1 cellular context compared by ENCODE assay signal in the genomic region with DNA sequence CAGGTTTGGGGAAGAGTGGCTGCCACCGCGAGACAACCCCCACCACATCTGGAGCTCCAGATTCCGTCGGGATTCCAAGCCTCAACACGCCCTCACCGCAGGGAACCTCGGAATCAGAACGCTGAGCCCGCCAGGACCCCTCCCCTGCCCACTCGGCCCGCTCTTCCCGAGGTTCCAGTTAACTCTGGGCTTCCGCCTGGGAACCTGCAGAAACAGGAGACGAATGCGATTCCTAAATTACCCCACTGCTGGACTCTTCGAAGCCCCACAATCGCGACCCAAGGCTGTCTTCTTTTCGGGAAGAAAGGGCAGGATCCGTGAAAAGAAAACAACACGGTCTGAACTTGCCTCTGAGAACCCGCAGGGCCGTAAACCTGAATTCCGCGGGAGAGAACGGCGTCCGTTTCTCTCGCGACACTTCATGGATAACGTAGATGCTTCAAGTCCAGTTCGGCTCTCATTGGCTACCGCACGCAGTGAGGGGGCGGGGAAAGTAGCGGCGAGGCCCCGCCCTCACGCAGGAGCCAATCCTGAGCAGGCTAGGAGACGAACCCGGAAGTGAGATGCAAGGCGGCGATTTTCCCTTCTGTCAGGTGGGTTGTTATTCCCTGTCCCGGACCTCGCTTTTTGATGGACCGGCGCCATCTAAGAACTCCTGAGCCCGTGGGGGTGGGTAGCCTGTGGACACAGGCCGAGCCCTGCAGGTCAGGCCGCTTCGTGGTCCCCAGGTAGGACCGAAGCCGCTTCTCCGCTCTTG.
TF ChIP-seq lines count a peak whose summit lies in the region.

A gene with protein sequence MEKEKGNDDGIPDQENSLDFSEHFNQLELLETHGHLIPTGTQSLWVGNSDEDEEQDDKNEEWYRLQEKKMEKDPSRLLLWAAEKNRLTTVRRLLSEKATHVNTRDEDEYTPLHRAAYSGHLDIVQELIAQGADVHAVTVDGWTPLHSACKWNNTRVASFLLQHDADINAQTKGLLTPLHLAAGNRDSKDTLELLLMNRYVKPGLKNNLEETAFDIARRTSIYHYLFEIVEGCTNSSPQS (plus strand): TSS at position 542 of the 757 bp plus-strand sequence. CDS start 2,710 bp downstream, outside the sequence.
A gene (minus strand): TSS at position 402 of the 757 bp plus-strand sequence. CDS start 1,043 bp downstream, outside the sequence.

TF ChIP-seq in GM12878, 131 proteins besides CTCF, POLR2A, EP300 and RAD21 (continued from another document):
- TF ChIP-seq, protein P1, sequence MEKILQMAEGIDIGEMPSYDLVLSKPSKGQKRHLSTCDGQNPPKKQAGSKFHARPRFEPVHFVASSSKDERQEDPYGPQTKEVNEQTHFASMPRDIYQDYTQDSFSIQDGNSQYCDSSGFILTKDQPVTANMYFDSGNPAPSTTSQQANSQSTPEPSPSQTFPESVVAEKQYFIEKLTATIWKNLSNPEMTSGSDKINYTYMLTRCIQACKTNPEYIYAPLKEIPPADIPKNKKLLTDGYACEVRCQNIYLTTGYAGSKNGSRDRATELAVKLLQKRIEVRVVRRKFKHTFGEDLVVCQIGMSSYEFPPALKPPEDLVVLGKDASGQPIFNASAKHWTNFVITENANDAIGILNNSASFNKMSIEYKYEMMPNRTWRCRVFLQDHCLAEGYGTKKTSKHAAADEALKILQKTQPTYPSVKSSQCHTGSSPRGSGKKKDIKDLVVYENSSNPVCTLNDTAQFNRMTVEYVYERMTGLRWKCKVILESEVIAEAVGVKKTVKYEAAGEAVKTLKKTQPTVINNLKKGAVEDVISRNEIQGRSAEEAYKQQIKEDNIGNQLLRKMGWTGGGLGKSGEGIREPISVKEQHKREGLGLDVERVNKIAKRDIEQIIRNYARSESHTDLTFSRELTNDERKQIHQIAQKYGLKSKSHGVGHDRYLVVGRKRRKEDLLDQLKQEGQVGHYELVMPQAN (conservative IDR thresholded peaks at IDR 0.05), result peak; percentile 95
- TF ChIP-seq, protein P2, sequence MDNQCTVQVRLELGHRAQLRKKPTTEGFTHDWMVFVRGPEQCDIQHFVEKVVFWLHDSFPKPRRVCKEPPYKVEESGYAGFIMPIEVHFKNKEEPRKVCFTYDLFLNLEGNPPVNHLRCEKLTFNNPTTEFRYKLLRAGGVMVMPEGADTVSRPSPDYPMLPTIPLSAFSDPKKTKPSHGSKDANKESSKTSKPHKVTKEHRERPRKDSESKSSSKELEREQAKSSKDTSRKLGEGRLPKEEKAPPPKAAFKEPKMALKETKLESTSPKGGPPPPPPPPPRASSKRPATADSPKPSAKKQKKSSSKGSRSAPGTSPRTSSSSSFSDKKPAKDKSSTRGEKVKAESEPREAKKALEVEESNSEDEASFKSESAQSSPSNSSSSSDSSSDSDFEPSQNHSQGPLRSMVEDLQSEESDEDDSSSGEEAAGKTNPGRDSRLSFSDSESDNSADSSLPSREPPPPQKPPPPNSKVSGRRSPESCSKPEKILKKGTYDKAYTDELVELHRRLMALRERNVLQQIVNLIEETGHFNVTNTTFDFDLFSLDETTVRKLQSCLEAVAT (IDR thresholded peaks at IDR 0.05), result 0 out of 2 replicates have a peak, but pooled peaks have one; percentile 34
- TF ChIP-seq, protein P3, sequence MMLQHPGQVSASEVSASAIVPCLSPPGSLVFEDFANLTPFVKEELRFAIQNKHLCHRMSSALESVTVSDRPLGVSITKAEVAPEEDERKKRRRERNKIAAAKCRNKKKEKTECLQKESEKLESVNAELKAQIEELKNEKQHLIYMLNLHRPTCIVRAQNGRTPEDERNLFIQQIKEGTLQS (IDR thresholded peaks at IDR 0.05; ENCODE audit: borderline replicate concordance, extremely low read depth, low read depth, low read length), result no peak
- no peak for TF ChIP-seq NR2C2 (IDR thresholded peaks at IDR 0.05; ENCODE audit: borderline replicate concordance, control insufficient read depth, insufficient read length, low read depth)
- TF ChIP-seq IKZF1 (conservative IDR thresholded peaks at IDR 0.05), result peak; percentile 75
- TF ChIP-seq, protein P4, sequence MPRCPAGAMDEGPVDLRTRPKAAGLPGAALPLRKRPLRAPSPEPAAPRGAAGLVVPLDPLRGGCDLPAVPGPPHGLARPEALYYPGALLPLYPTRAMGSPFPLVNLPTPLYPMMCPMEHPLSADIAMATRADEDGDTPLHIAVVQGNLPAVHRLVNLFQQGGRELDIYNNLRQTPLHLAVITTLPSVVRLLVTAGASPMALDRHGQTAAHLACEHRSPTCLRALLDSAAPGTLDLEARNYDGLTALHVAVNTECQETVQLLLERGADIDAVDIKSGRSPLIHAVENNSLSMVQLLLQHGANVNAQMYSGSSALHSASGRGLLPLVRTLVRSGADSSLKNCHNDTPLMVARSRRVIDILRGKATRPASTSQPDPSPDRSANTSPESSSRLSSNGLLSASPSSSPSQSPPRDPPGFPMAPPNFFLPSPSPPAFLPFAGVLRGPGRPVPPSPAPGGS (IDR thresholded peaks at IDR 0.05; ENCODE audit: borderline replicate concordance, insufficient read depth, low read depth, low read length, poor library complexity, severe bottlenecking), result no peak
- TF ChIP-seq, protein P5, sequence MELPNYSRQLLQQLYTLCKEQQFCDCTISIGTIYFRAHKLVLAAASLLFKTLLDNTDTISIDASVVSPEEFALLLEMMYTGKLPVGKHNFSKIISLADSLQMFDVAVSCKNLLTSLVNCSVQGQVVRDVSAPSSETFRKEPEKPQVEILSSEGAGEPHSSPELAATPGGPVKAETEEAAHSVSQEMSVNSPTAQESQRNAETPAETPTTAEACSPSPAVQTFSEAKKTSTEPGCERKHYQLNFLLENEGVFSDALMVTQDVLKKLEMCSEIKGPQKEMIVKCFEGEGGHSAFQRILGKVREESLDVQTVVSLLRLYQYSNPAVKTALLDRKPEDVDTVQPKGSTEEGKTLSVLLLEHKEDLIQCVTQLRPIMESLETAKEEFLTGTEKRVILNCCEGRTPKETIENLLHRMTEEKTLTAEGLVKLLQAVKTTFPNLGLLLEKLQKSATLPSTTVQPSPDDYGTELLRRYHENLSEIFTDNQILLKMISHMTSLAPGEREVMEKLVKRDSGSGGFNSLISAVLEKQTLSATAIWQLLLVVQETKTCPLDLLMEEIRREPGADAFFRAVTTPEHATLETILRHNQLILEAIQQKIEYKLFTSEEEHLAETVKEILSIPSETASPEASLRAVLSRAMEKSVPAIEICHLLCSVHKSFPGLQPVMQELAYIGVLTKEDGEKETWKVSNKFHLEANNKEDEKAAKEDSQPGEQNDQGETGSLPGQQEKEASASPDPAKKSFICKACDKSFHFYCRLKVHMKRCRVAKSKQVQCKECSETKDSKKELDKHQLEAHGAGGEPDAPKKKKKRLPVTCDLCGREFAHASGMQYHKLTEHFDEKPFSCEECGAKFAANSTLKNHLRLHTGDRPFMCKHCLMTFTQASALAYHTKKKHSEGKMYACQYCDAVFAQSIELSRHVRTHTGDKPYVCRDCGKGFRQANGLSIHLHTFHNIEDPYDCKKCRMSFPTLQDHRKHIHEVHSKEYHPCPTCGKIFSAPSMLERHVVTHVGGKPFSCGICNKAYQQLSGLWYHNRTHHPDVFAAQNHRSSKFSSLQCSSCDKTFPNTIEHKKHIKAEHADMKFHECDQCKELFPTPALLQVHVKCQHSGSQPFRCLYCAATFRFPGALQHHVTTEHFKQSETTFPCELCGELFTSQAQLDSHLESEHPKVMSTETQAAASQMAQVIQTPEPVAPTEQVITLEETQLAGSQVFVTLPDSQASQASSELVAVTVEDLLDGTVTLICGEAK (IDR thresholded peaks at IDR 0.05; ENCODE audit: borderline replicate concordance), result no peak
- peak; percentile 17 for TF ChIP-seq RUNX3 (IDR thresholded peaks at IDR 0.05; ENCODE audit: low read length)
- TF ChIP-seq SIN3A (IDR thresholded peaks at IDR 0.05; ENCODE audit: low read depth, low read length), result peak; percentile 95; the same call in 1 of the 2 replicates
- TF ChIP-seq SREBF2 (IDR thresholded peaks at IDR 0.05; ENCODE audit: low read length), result no peak
- TF ChIP-seq SRF (IDR thresholded peaks at IDR 0.05; ENCODE audit: low read depth in 2 of 2, low read length in 2 of 2), result no peak
- peak; percentile 60 to 61; a peak in 3 of 4 replicates for TF ChIP-seq IKZF2 (IDR thresholded peaks at IDR 0.05)
- no peak; the same call in 1 of the 2 replicates for TF ChIP-seq HDAC2 (IDR thresholded peaks at IDR 0.05)
- 0 out of 2 replicates have a peak, but pooled peaks have one; percentile 40 for TF ChIP-seq TCF12 (IDR thresholded peaks at IDR 0.05; ENCODE audit: low read depth, low read length)
- TF ChIP-seq ZNF274 (IDR thresholded peaks at IDR 0.05; ENCODE audit: insufficient read depth, insufficient read length), result no peak
- 0 out of 2 replicates have a peak, but pooled peaks have one; percentile 44 for TF ChIP-seq ASH2L (IDR thresholded peaks at IDR 0.05; ENCODE audit: borderline replicate concordance, low read depth)
- TF ChIP-seq, protein P6, sequence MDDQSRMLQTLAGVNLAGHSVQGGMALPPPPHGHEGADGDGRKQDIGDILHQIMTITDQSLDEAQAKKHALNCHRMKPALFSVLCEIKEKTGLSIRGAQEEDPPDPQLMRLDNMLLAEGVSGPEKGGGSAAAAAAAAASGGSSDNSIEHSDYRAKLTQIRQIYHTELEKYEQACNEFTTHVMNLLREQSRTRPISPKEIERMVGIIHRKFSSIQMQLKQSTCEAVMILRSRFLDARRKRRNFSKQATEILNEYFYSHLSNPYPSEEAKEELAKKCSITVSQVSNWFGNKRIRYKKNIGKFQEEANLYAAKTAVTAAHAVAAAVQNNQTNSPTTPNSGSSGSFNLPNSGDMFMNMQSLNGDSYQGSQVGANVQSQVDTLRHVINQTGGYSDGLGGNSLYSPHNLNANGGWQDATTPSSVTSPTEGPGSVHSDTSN (IDR thresholded peaks at IDR 0.05; ENCODE audit: insufficient replicate concordance, low read depth, low read length), result no peak
- TF ChIP-seq BRCA1 (IDR thresholded peaks at IDR 0.05; ENCODE audit: low read depth, low read length), result peak; percentile 67
- TF ChIP-seq TCF3 (IDR thresholded peaks at IDR 0.05; ENCODE audit: borderline replicate concordance, insufficient read depth, low read depth, low read length), result no peak
- no peak for TF ChIP-seq BMI1 (IDR thresholded peaks at IDR 0.05; ENCODE audit: borderline replicate concordance)
- no peak for TF ChIP-seq ZZZ3 (IDR thresholded peaks at IDR 0.05; ENCODE audit: control insufficient read depth, insufficient read length, low read depth)
- TF ChIP-seq HCFC1 (IDR thresholded peaks at IDR 0.05; ENCODE audit: low read length), result no peak
- TF ChIP-seq, protein P7, sequence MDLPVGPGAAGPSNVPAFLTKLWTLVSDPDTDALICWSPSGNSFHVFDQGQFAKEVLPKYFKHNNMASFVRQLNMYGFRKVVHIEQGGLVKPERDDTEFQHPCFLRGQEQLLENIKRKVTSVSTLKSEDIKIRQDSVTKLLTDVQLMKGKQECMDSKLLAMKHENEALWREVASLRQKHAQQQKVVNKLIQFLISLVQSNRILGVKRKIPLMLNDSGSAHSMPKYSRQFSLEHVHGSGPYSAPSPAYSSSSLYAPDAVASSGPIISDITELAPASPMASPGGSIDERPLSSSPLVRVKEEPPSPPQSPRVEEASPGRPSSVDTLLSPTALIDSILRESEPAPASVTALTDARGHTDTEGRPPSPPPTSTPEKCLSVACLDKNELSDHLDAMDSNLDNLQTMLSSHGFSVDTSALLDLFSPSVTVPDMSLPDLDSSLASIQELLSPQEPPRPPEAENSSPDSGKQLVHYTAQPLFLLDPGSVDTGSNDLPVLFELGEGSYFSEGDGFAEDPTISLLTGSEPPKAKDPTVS (IDR thresholded peaks at IDR 0.05; ENCODE audit: low read depth, low read length), result no peak
- TF ChIP-seq DPF2 (IDR thresholded peaks at IDR 0.05), result no peak
- TF ChIP-seq SMAD5 (IDR thresholded peaks at IDR 0.05; ENCODE audit: low read depth), result peak; percentile 22; the same call in 1 of the 2 replicates
- TF ChIP-seq FOS (IDR thresholded peaks at IDR 0.05; ENCODE audit: borderline replicate concordance, extremely low read depth, insufficient read length), result peak; percentile 16
- peak; percentile 72 for TF ChIP-seq CBFB (IDR thresholded peaks at IDR 0.05; ENCODE audit: low read depth)
- no peak for TF ChIP-seq FOXM1 (IDR thresholded peaks at IDR 0.05; ENCODE audit: low read depth, low read length)
- peak; percentile 59 for TF ChIP-seq PML (IDR thresholded peaks at IDR 0.05; ENCODE audit: low read length)
- no peak for TF ChIP-seq CBX3 (IDR thresholded peaks at IDR 0.05; ENCODE audit: borderline replicate concordance, low read depth)
TF ChIP-seq in GM12878: peak in this region for 45.
